In the genomic region with DNA sequence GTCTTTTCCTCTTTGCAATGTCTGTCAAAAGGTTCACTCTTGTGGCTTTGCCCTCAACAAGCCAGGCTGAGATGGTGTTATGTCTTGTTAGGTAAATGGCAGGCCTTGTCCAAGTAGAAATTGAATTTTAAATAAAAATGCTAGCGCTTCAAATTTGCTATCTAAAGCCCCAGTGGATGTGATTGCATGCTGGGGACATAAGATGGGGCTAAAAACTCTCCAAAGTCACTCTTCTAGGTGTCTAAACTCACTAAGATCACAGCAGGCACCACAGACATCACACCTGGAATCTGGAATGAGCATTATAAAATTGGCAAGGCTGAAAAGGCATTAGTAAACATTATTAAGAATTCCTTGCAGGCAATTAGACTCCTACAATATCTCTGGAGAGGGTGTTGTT, we compare ENCODE assay signal across 1 cellular context.
TF ChIP-seq lines count a peak whose summit lies in the region.

No MANE protein-coding gene starts in this region.

TF ChIP-seq in HEK293, 187 proteins besides CTCF, POLR2A, EP300 and RAD21 (continued from another document):
- TF ChIP-seq, protein P1, sequence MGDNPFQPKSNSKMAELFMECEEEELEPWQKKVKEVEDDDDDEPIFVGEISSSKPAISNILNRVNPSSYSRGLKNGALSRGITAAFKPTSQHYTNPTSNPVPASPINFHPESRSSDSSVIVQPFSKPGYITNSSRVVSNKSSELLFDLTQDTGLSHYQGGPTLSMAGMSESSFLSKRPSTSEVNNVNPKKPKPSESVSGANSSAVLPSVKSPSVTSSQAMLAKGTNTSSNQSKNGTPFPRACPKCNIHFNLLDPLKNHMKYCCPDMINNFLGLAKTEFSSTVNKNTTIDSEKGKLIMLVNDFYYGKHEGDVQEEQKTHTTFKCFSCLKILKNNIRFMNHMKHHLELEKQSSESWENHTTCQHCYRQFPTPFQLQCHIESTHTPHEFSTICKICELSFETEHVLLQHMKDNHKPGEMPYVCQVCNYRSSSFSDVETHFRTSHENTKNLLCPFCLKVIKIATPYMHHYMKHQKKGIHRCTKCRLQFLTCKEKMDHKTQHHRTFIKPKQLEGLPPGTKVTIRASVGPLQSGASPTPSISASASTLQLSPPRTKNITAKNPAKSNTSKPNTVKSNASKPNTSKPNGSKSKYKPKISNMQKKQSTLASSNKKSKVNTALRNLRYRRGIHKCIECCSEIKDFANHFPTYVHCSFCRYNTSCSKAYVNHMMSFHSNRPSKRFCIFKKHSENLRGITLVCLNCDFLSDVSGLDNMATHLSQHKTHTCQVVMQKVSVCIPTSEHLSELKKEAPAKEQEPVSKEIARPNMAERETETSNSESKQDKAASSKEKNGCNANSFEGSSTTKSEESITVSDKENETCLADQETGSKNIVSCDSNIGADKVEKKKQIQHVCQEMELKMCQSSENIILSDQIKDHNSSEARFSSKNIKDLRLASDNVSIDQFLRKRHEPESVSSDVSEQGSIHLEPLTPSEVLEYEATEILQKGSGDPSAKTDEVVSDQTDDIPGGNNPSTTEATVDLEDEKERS (tag by site-specific recombination; IDR thresholded peaks at IDR 0.05): no peak
- TF ChIP-seq ZNF776 (tag by site-specific recombination; IDR thresholded peaks at IDR 0.05; ENCODE audit: borderline replicate concordance): no peak
- TF ChIP-seq, protein P2, sequence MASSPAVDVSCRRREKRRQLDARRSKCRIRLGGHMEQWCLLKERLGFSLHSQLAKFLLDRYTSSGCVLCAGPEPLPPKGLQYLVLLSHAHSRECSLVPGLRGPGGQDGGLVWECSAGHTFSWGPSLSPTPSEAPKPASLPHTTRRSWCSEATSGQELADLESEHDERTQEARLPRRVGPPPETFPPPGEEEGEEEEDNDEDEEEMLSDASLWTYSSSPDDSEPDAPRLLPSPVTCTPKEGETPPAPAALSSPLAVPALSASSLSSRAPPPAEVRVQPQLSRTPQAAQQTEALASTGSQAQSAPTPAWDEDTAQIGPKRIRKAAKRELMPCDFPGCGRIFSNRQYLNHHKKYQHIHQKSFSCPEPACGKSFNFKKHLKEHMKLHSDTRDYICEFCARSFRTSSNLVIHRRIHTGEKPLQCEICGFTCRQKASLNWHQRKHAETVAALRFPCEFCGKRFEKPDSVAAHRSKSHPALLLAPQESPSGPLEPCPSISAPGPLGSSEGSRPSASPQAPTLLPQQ (tag by site-specific recombination; IDR thresholded peaks at IDR 0.05): no peak
- TF ChIP-seq ZNF239 (tag by site-specific recombination; IDR thresholded peaks at IDR 0.05): no peak
- TF ChIP-seq KLF10 (tag by site-specific recombination; IDR thresholded peaks at IDR 0.05): no peak
- TF ChIP-seq SALL2 (tag by site-specific recombination; IDR thresholded peaks at IDR 0.05; ENCODE audit: borderline replicate concordance): no peak
- TF ChIP-seq ZNF654 (tag by site-specific recombination; IDR thresholded peaks at IDR 0.05; ENCODE audit: low read depth): peak; percentile 38
